8 cellular contexts compared by ENCODE assay signal in genomic region chr15:88878720-88879184, GRCh38. TPM values are rescaled to one million over a fixed set of nuclear protein-coding genes. Genes with fewer than 3 reads are reported as not detected.
A peak's percentile ranks its signal among the peaks of the same experiment; 100 is the strongest.
DNase-seq lines count a peak whose midpoint lies in the region; ATAC-seq, FAIRE-seq and TF ChIP-seq lines count a peak whose summit lies in the region.

No MANE protein-coding gene starts in this region.

- DNase-seq in AML-193 (lab: John Stamatoyannopoulos, UW) (peak; percentile 19 to 38), GM12892 (ENCODE audit: insufficient read length) (peak; percentile 74), T-helper 17 cell (peak in 1 of 3 donors; percentile 15), dorsolateral prefrontal cortex (no peak), myocyte (ENCODE audit: low read depth) (peak; percentile 57)

- TF ChIP-seq POLR2A in GM12892 (IDR thresholded peaks at IDR 0.05; ENCODE audit: low read depth, low read length) = no peak

- no peaks in the 10 kb centered on the region for H3K9me3 ChIP-seq in T-helper 17 cell (ENCODE audit: control insufficient read depth, low read length, poor library complexity, severe bottlenecking)

- peaks cover 7% of the 10 kb centered on the region for H3K36me3 Mint-ChIP-seq in T-helper 17 cell (ENCODE audit: low read depth)

- TF ChIP-seq CTCF in LNCAP (IDR thresholded peaks at IDR 0.05) (peak; percentile 86), dorsolateral prefrontal cortex (IDR thresholded peaks at IDR 0.05 in 54 of 56, conservative IDR thresholded peaks at IDR 0.05 in 2 of 56; ENCODE audit: low read depth in 1 of 56, partially characterized antibody in 56 of 56) (peak in 50 of 56 donors; percentile 4 to 56 (median 38))

- H3K4me1 Mint-ChIP-seq in T-helper 17 cell = peaks cover 8% of the 10 kb centered on the region

- H3K27me3 ChIP-seq in dorsolateral prefrontal cortex = peaks cover 0 to 3% (median 0%) of the 10 kb centered on the region in 45 donors

- no peak overlapping the region for H3K4me3 Mint-ChIP-seq in T-helper 17 cell

- peak; percentile 54 for FAIRE-seq in GM12892 (lab: Jason Lieb, UNC)

- no peak overlapping the region for H3K27ac ChIP-seq in dorsolateral prefrontal cortex

- no peaks in the 10 kb centered on the region for H3K27me3 Mint-ChIP-seq in T-helper 17 cell

- ATAC-seq in T-helper 17 cell = peak; percentile 61
- ATAC-seq in HG03045 (IDR thresholded peaks at IDR 0.05; ENCODE audit: unreplicated experiment) = no peak
- no peak for ATAC-seq in GM18520 (IDR thresholded peaks at IDR 0.05; ENCODE audit: unreplicated experiment)

- H3K27ac Mint-ChIP-seq in T-helper 17 cell = no peak overlapping the region

- intact Hi-C loops in dorsolateral prefrontal cortex (cut with DNase I) = no loop called here

- H3K4me3 ChIP-seq in dorsolateral prefrontal cortex = no peak overlapping the region

RNA-seq across cellular contexts. Expression of gene HAPLN3, which starts 16.6 kb away (rescaled TPM):
- polyA plus RNA-seq in GM12892 (2012; ENCODE audit: missing spikeins) = 0.23 TPM
- total RNA-seq in T-helper 17 cell = 100 to 1,000 TPM; 103 to 105 TPM
- 10 to 100 TPM in 2 of 120 experiments, 1 to 10 TPM in 115, under 1 TPM in 3; 0.44 to 13.0 (median 3.2) TPM for total RNA-seq in dorsolateral prefrontal cortex
- 8.7 and 11.9 TPM in 2 replicates for total RNA-seq in myocyte
- polyA plus RNA-seq in myocyte (2012) = 17.5 TPM

RNA-seq across cellular contexts. Expression of gene MFGE8, which starts 34.4 kb away (rescaled TPM):
- polyA plus RNA-seq in GM12892 (2012; ENCODE audit: missing spikeins) = 0.51 TPM
- total RNA-seq in T-helper 17 cell = 10 to 100 TPM; 69.1 to 77.8 TPM
- 100 to 1,000 TPM in 42 of 120 experiments, 10 to 100 TPM in 78; 38.8 to 183 (median 87.0) TPM for total RNA-seq in dorsolateral prefrontal cortex
- 149 and 193 TPM in 2 replicates for total RNA-seq in myocyte
- 797 TPM for polyA plus RNA-seq in myocyte (2012)

Comparison
In these comparisons a context has a peak if more than half of its experiments do, and no peak if none do; other contexts are left out.
1. DNase-seq: peak in AML-193 (2 of 2), GM12892 (single experiment) and myocyte (single experiment); none in dorsolateral prefrontal cortex (0 of 10).